ENCODE assay signal across 15 cellular contexts in genomic region chr12:62763827-62764226, GRCh38.
A peak's percentile ranks its signal among the peaks of the same experiment; 100 is the strongest.
DNase-seq lines count a peak whose midpoint lies in the region; ATAC-seq and TF ChIP-seq lines count a peak whose summit lies in the region.
"Had no signal": no experiment of that assay in that cellular context is flagged by ENCODE, and none has a peak within 500 bp of the region (broad histone marks: within the 10 kb centered on the region; RNA-seq: fewer than 3 reads in every experiment).

No MANE protein-coding gene starts in this region.

- no peak overlapping the region for H3K18ac ChIP-seq in mesenchymal stem cell (ENCODE audit: low read depth in 1 of 2, low read length in 2 of 2)

- ATAC-seq in Right ventricle myocardium superior (ENCODE audit: poor library complexity): peak; percentile 30
- no peak for ATAC-seq in right cardiac atrium

- no peak overlapping the region for H2BK12ac ChIP-seq in mesenchymal stem cell (ENCODE audit: low read length in 2 of 2)

- H3K4me3 Mint-ChIP-seq in endothelial cell (ENCODE audit: unreplicated experiment): peak overlapping the region; percentile 22
- H3K4me3 Mint-ChIP-seq: CD8-positive, alpha-beta memory T cell had no signal

- no peaks in the 10 kb centered on the region for H3K9me3 ChIP-seq in right cardiac atrium (ENCODE audit: control insufficient read depth, low read length)
- no peaks in the 10 kb centered on the region for H3K9me3 ChIP-seq in mesenchymal stem cell (ENCODE audit: control insufficient read depth, low read length)
- H3K9me3 ChIP-seq in testis: no peaks in the 10 kb centered on the region
- no peaks in the 10 kb centered on the region for H3K9me3 ChIP-seq in stomach
- H3K9me3 ChIP-seq: BLaER1, HAP-1 had no signal

- peaks cover 58% of the 10 kb centered on the region for H3K36me3 Mint-ChIP-seq in endothelial cell (ENCODE audit: low read depth, unreplicated experiment)
- H3K36me3 Mint-ChIP-seq: CD8-positive, alpha-beta memory T cell had no signal

- H4K8ac ChIP-seq in mesenchymal stem cell (ENCODE audit: low read length): no peak overlapping the region

- H3K4me1 ChIP-seq in right cardiac atrium (ENCODE audit: control insufficient read depth, insufficient read depth, low read length): peaks cover 4% of the 10 kb centered on the region
- H3K4me1 ChIP-seq in mesenchymal stem cell (ENCODE audit: control insufficient read depth, insufficient read depth, low read depth, low read length): peaks cover 6% of the 10 kb centered on the region
- peaks cover 11% of the 10 kb centered on the region for H3K4me1 ChIP-seq in testis
- H3K4me1 ChIP-seq in stomach: peaks cover 6 to 42% (median 24%) of the 10 kb centered on the region in 4 donors
- H3K4me1 ChIP-seq: BLaER1 had no signal

- H3K4me1 Mint-ChIP-seq in endothelial cell (ENCODE audit: unreplicated experiment): peaks cover 14% of the 10 kb centered on the region

- TF ChIP-seq POLR2A in testis (IDR thresholded peaks at IDR 0.05): no peak
- TF ChIP-seq POLR2A in stomach (IDR thresholded peaks at IDR 0.05): no peak

- H3K27ac ChIP-seq in right cardiac atrium (ENCODE audit: low read length): no peak overlapping the region
- no peak overlapping the region for H3K27ac ChIP-seq in mesenchymal stem cell (ENCODE audit: low read length, poor library complexity, severe bottlenecking)
- H3K27ac ChIP-seq in testis: peak overlapping the region in 1 of 2 donors; percentile 61
- H3K27ac ChIP-seq in stomach: no peak overlapping the region
- H3K27ac ChIP-seq: BLaER1 had no signal

- no peak overlapping the region for H2AK5ac ChIP-seq in mesenchymal stem cell (ENCODE audit: low read length, severe bottlenecking)

- no peak overlapping the region for H4K91ac ChIP-seq in mesenchymal stem cell (ENCODE audit: low read length)

- H2BK15ac ChIP-seq in mesenchymal stem cell (ENCODE audit: low read depth, poor library complexity, severe bottlenecking): no peak overlapping the region

- H3K23ac ChIP-seq in mesenchymal stem cell (ENCODE audit: low read length in 2 of 2): no peak overlapping the region

- no peak overlapping the region for H2BK120ac ChIP-seq in mesenchymal stem cell (ENCODE audit: low read depth, low read length)

- H3K4me2 ChIP-seq in mesenchymal stem cell (ENCODE audit: low read length, poor library complexity, severe bottlenecking): no peak overlapping the region
- H3K4me2 ChIP-seq: BLaER1 had no signal

- no peak overlapping the region for H3K14ac ChIP-seq in mesenchymal stem cell (ENCODE audit: low read length in 2 of 2)

- TF ChIP-seq CTCF in endothelial cell (IDR thresholded peaks at IDR 0.05; ENCODE audit: unreplicated experiment): no peak
- TF ChIP-seq CTCF in testis (IDR thresholded peaks at IDR 0.05): no peak
- TF ChIP-seq CTCF in stomach (IDR thresholded peaks at IDR 0.05): no peak

- H3K27ac Mint-ChIP-seq in endothelial cell (ENCODE audit: unreplicated experiment): no peak overlapping the region

- H2AFZ ChIP-seq in mesenchymal stem cell (ENCODE audit: low read depth, low read length): no peak overlapping the region

- peak overlapping the region; percentile 39 for H3K9ac ChIP-seq in mesenchymal stem cell (ENCODE audit: low read length)
- H3K9ac ChIP-seq: BLaER1 had no signal

- no peak overlapping the region for H3K4ac ChIP-seq in mesenchymal stem cell (ENCODE audit: low read depth in 1 of 2, low read length in 2 of 2)

- peak; percentile 46 for DNase-seq in Right ventricle myocardium superior
- no peak for DNase-seq in right cardiac atrium
- DNase-seq in endothelial cell (ENCODE audit: low spot score): no peak
- DNase-seq in mesenchymal stem cell: no peak
- DNase-seq in testis: peak; percentile 56
- no peak for DNase-seq in stomach
- DNase-seq in MV-4-11 (lab: John Stamatoyannopoulos, UW): no peak
- DNase-seq in NCI-H187 (lab: John Stamatoyannopoulos, UW): no peak
- DNase-seq: 8988T; AML-193; CD8-positive, alpha-beta memory T cell; DMS53; GF-D8 had no signal

- H3K4me3 ChIP-seq in right cardiac atrium (ENCODE audit: low read length) (no peak overlapping the region), mesenchymal stem cell (ENCODE audit: insufficient read depth in 1 of 2, low read depth in 1 of 2, low read length in 2 of 2) (no peak overlapping the region), testis (no peak overlapping the region), stomach (no peak overlapping the region)
- H3K4me3 ChIP-seq: BLaER1, HAP-1 had no signal

- 62% methylated on average over 6 of the region's 6 CpGs for WGBS in right cardiac atrium
- 95% methylated on average over 6 of the region's 6 CpGs for WGBS in mesenchymal stem cell
- 39 to 67% methylated on average over 6 of the region's 6 CpGs for WGBS in testis, 2 donors
- WGBS in stomach, 5 donors: 69 to 86% (median 79%) methylated on average over 6 of the region's 6 CpGs

- intact Hi-C loops in Right ventricle myocardium superior (cut with DNase I): no loop called here
- intact Hi-C loops in right cardiac atrium (cut with DNase I): no loop called here
- intact Hi-C loops in testis (cut with DNase I; ENCODE audit: low total_unique reads): no loop called here
- intact Hi-C loops in stomach (cut with DNase I; ENCODE audit: low total_unique reads): no loop called here

- H2BK5ac ChIP-seq in mesenchymal stem cell (ENCODE audit: low read depth, low read length, poor library complexity, severe bottlenecking): no peak overlapping the region

- H3K36me3 ChIP-seq in mesenchymal stem cell (ENCODE audit: control insufficient read depth in 1 of 2, insufficient read depth in 2 of 2, low read depth in 1 of 2, low read length in 2 of 2) (peaks cover 0 to 3% of the 10 kb centered on the region in 2 experiments), testis (ENCODE audit: low read depth, missing control alignments) (no peaks in the 10 kb centered on the region), stomach (no peaks in the 10 kb centered on the region)
- H3K36me3 ChIP-seq: HAP-1 had no signal

- H3K79me1 ChIP-seq in mesenchymal stem cell (replicated peaks; ENCODE audit: low read length, poor library complexity, severe bottlenecking): no peaks in the 10 kb centered on the region

- peaks cover 7% of the 10 kb centered on the region for H3K27me3 Mint-ChIP-seq in endothelial cell (ENCODE audit: unreplicated experiment)

- no peaks in the 10 kb centered on the region for H3K27me3 ChIP-seq in right cardiac atrium (ENCODE audit: control insufficient read depth, insufficient read depth)
- H3K27me3 ChIP-seq in mesenchymal stem cell (ENCODE audit: control insufficient read depth in 1 of 2, insufficient read depth in 1 of 2, low read length in 2 of 2): no peaks in the 10 kb centered on the region
- no peaks in the 10 kb centered on the region for H3K27me3 ChIP-seq in testis
- H3K27me3 ChIP-seq in stomach: no peaks in the 10 kb centered on the region
- H3K27me3 ChIP-seq: BLaER1 had no signal

- TF ChIP-seq EP300 in stomach (IDR thresholded peaks at IDR 0.05): no peak

- no peaks in the 10 kb centered on the region for H3K9me3 Mint-ChIP-seq in endothelial cell (ENCODE audit: unreplicated experiment)
- H3K9me3 Mint-ChIP-seq: CD8-positive, alpha-beta memory T cell had no signal

Comparison
In these comparisons a context has a peak if more than half of its experiments do, and no peak if none do; other contexts are left out.
1. DNase-seq: peak in Right ventricle myocardium superior (single experiment) and testis (single experiment); none in right cardiac atrium (0 of 3), endothelial cell (single experiment), mesenchymal stem cell (single experiment), stomach (single experiment), MV-4-11 (single experiment) and NCI-H187 (0 of 2).